In the genomic region with DNA sequence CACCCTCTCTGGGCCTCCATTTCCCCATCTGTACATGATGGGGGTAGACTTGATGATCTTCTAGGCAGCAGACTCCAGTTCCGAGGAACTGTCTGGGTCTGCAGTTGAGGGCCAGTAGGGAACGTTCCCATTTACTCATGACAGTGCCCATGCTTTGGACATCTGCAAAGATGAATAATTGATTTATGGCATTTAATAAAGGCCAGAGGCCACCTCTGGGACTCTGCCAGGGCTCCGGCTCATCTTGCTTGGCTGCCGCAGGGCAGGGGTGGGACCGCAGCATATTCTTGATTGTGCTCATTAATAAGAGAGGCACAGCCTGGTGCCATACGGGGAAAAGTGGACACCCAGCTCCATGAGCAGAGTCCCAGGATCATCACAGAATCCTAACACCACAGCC, we compare ENCODE assay signal across 28 cellular contexts.
"Had no signal": no experiment of that assay in that cellular context is flagged by ENCODE, and none has a peak within 500 bp of the region (broad histone marks: within the 10 kb centered on the region; RNA-seq: fewer than 3 reads in every experiment).

No MANE protein-coding gene starts in this region.

- H3K79me2 ChIP-seq: hepatocyte had no signal

- H3K36me3 Mint-ChIP-seq: activated naive CD8-positive, alpha-beta T cell treated with anti-CD3 and anti-CD28 coated beads for 36 hours; natural killer cell; WTC11 had no signal

- H3K4me3 ChIP-seq: hepatocyte, pancreas, psoas muscle, stomach, suprapubic skin, tibial nerve had no signal

- H3K27me3 Mint-ChIP-seq: activated CD4-positive, alpha-beta T cell treated with anti-CD3 and anti-CD28 coated beads for 36 hours; activated naive CD8-positive, alpha-beta T cell treated with anti-CD3 and anti-CD28 coated beads for 36 hours; stimulated activated memory B cell treated with anti-CD40 and anti-IgM and Interleukin-4, amounts not matched to agents 10 μg/mL and 1 μg/mL and 100 μg/mL, for 72 hours had no signal

- H3K4me1 ChIP-seq: pancreas, psoas muscle, stomach had no signal

- H3K9me3 Mint-ChIP-seq: activated naive CD8-positive, alpha-beta T cell treated with anti-CD3 and anti-CD28 coated beads for 36 hours; activated T-cell treated with anti-CD3 and anti-CD28 coated beads, Interleukin-2, amount 50 U/mL, for 4 hours; activated T-helper 2 cell treated with anti-CD3 and anti-CD28 coated beads, Interferon-gamma antibody, Interleukin-2, Interleukin-4, amounts not matched to agents 10 μg/mL and 5 μg/mL and 100 μg/mL, durations not matched to agents 14 hours and 24 hours and 36 hours; natural killer cell; stimulated activated memory B cell treated with anti-CD40 and anti-IgM and Interleukin-4, amounts not matched to agents 10 μg/mL and 1 μg/mL and 100 μg/mL, for 72 hours; WTC11 had no signal

- DNase-seq: activated CD4-positive, alpha-beta T cell treated with anti-CD3 and anti-CD28 coated beads for 36 hours; activated CD4-positive, alpha-beta T cell treated with anti-CD3 and anti-CD28 coated beads, Interleukin-2, amount 50 U/mL, for 4 hours; activated CD8-positive, alpha-beta memory T cell treated with anti-CD3 and anti-CD28 coated beads, Interleukin-2, amount 50 U/mL, for 48 hours; activated naive CD4-positive, alpha-beta T cell; activated naive CD8-positive, alpha-beta T cell treated with anti-CD3 and anti-CD28 coated beads for 36 hours; activated T-cell treated with anti-CD3 and anti-CD28 coated beads, Interleukin-2, amount 50 U/mL, for 4 hours; amygdala; cerebellar nuclear complex; cortex of kidney; glutamatergic neuron; left ventricle myocardium superior; midbrain; natural killer cell; right cardiac atrium; stimulated activated CD4-positive, alpha-beta T cell treated with anti-CD3 and anti-CD28 coated beads, Interleukin-1b, Interleukin-23, amount 100 ng/mL, for 48 hours; stomach; T-helper 9 cell had no signal

- H3K27ac ChIP-seq: hepatocyte, neutrophil, pancreas, psoas muscle, stomach, suprapubic skin, tibial nerve had no signal

- H3K27ac Mint-ChIP-seq: activated CD4-positive, alpha-beta T cell treated with anti-CD3 and anti-CD28 coated beads for 36 hours; activated naive CD8-positive, alpha-beta T cell treated with anti-CD3 and anti-CD28 coated beads for 36 hours; activated T-helper 2 cell treated with anti-CD3 and anti-CD28 coated beads, Interferon-gamma antibody, Interleukin-2, Interleukin-4, amounts not matched to agents 10 μg/mL and 5 μg/mL and 100 μg/mL, durations not matched to agents 14 hours and 24 hours and 36 hours; natural killer cell; stimulated activated memory B cell treated with anti-CD40 and anti-IgM and Interleukin-4, amounts not matched to agents 10 μg/mL and 1 μg/mL and 100 μg/mL, for 72 hours; WTC11 had no signal

- H3K27me3 ChIP-seq: hepatocyte, neutrophil, pancreas, stomach, suprapubic skin, tibial nerve had no signal

- H3K4me2 ChIP-seq: hepatocyte had no signal

- H2AFZ ChIP-seq: hepatocyte had no signal

- H3K9me3 ChIP-seq: neutrophil, pancreas, psoas muscle, stomach, suprapubic skin, tibial nerve had no signal

- H3K4me1 Mint-ChIP-seq: activated CD4-positive, alpha-beta T cell treated with anti-CD3 and anti-CD28 coated beads for 36 hours; activated naive CD8-positive, alpha-beta T cell treated with anti-CD3 and anti-CD28 coated beads for 36 hours had no signal

- H3K4me3 Mint-ChIP-seq: activated CD4-positive, alpha-beta T cell treated with anti-CD3 and anti-CD28 coated beads for 36 hours; activated naive CD8-positive, alpha-beta T cell treated with anti-CD3 and anti-CD28 coated beads for 36 hours; activated T-cell treated with anti-CD3 and anti-CD28 coated beads, Interleukin-2, amount 50 U/mL, for 4 hours; natural killer cell; stimulated activated memory B cell treated with anti-CD40 and anti-IgM and Interleukin-4, amounts not matched to agents 10 μg/mL and 1 μg/mL and 100 μg/mL, for 72 hours; WTC11 had no signal

- H3K36me3 ChIP-seq: neutrophil, pancreas, stomach, suprapubic skin had no signal

- FAIRE-seq: bronchial epithelial cell, frontal cortex, pancreas had no signal
